Comparison of ENCODE assay signal across 8 cellular contexts in the genomic region with DNA sequence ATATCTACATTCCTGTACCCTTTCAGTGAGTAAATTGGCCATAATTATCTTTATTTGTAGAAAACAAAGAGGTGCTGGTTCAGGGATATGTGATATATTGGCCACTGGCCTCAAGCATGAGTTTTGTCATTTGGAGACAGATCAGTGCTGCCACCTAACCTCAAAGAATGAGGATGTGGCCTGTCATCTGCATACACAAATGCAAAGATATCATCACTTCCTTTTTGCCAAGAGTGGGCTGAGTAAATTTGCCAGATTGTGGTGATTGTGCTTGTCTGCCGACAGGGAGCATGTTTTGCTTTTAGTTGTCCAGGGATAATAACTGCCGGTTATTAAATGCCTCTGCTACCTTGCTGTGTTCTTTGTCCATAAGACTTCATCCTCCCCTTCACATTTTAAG. TPM values are rescaled to one million over a fixed set of nuclear protein-coding genes. Genes with fewer than 3 reads are reported as not detected.
DNase-seq lines count a peak whose midpoint lies in the region; ATAC-seq and TF ChIP-seq lines count a peak whose summit lies in the region.

No MANE protein-coding gene starts in this region.

- H3K4me1 Mint-ChIP-seq in CD14-positive monocyte: no peaks in the 10 kb centered on the region

- in situ Hi-C loops in ACHN (cut with HindIII; ENCODE audit: low pct_ligation_motif_present, low pct_unique_long_range_greater_than_20kb, low sequenced_read_pairs): no loop called here

- no peaks in the 10 kb centered on the region for H3K9me3 ChIP-seq in OCI-LY7 (ENCODE audit: low read length)

- CTCF ChIA-PET in OCI-LY7 (lab: Charles Lee; ENCODE audit: unreplicated experiment): no interaction called here

- no peaks in the 10 kb centered on the region for H4K20me1 ChIP-seq in OCI-LY7 (ENCODE audit: insufficient read depth, low read length)

- TF ChIP-seq CTCF in OCI-LY7 (conservative IDR thresholded peaks at IDR 0.05; ENCODE audit: low read length) (peak; percentile 52; the same call in 1 of the 2 replicates), CD14-positive monocyte (IDR thresholded peaks at IDR 0.05) (no peak)

- peaks cover 0 to 3% (median 3%) of the 10 kb centered on the region in 3 donors for H3K27me3 Mint-ChIP-seq in CD14-positive monocyte (ENCODE audit: low read depth in 3 of 3)

- no peak overlapping the region for H3K27ac Mint-ChIP-seq in CD14-positive monocyte

- ATAC-seq in sciatic nerve: no peak

- peaks cover 9% of the 10 kb centered on the region for H3K4me1 ChIP-seq in OCI-LY7 (ENCODE audit: insufficient read depth, low read length, poor library complexity, severe bottlenecking)

- no TSS peak for BruUV-seq in OCI-LY7 (replicated peaks; lab: Mats Ljungman, UMichigan)

- POLR2A ChIA-PET in OCI-LY7 (lab: Charles Lee): no interaction called here

- H3K36me3 ChIP-seq in OCI-LY7 (ENCODE audit: insufficient read depth, low read length): no peaks in the 10 kb centered on the region

- peaks cover 0 to 10% (median 3%) of the 10 kb centered on the region in 7 donors for H3K9me3 Mint-ChIP-seq in CD14-positive monocyte

- H3K36me3 Mint-ChIP-seq in CD14-positive monocyte: no peaks in the 10 kb centered on the region

- no peak overlapping the region for H3K4me3 Mint-ChIP-seq in CD14-positive monocyte

- no peak overlapping the region for H3K27ac ChIP-seq in OCI-LY7 (ENCODE audit: low read depth, low read length, poor library complexity, severe bottlenecking)

- no peak overlapping the region for H3K4me3 ChIP-seq in OCI-LY7 (ENCODE audit: low read depth, low read length, poor library complexity, severe bottlenecking)

- 0 out of 2 replicates have a peak overlapping the region, but pooled peaks have one; percentile 11 for H3K4me2 ChIP-seq in OCI-LY7 (ENCODE audit: low read length)

- no peaks in the 10 kb centered on the region for H3K9me2 ChIP-seq in OCI-LY7 (ENCODE audit: insufficient read depth, low read length)

- DNase-seq in EH (ENCODE audit: low read depth) (peak; percentile 78), HCEC 1CT (peak; percentile 77), OCI-LY7 (ENCODE audit: low spot score) (peak; percentile 41), germinal center (ENCODE audit: low spot score) (peak; percentile 45), ACHN (no peak), nucleus accumbens (lab: John Stamatoyannopoulos, UW) (no peak), sciatic nerve (ENCODE audit: low spot score) (no peak), CD14-positive monocyte (ENCODE audit: low spot score) (no peak)

- H3K79me2 ChIP-seq in OCI-LY7 (ENCODE audit: insufficient read depth, low read depth, low read length): no peaks in the 10 kb centered on the region

- 0 out of 2 replicates have a peak overlapping the region, but pooled peaks have one; percentile 15 for H2AFZ ChIP-seq in OCI-LY7 (ENCODE audit: low read length)

- intact Hi-C loops in OCI-LY7 (cut with micrococcal nuclease; ENCODE audit: unreplicated experiment): no loop called here
- intact Hi-C loops in sciatic nerve (cut with DNase I): no loop called here
- intact Hi-C loops in CD14-positive monocyte (cut with micrococcal nuclease): no loop called here

RNA-seq across cellular contexts. Expression of gene WASF3, which starts 44.2 kb away (rescaled TPM):
- total RNA-seq in OCI-LY7 (2014; rRNA removed; shearing (Covaris generic)): 0.19 and 0.26 TPM in 2 replicates
- 0.17 and 0.48 TPM in 2 replicates for total RNA-seq in OCI-LY7 (2022)
- 33.3 TPM for total RNA-seq in sciatic nerve
- not detected for polyA plus RNA-seq in CD14-positive monocyte

Comparison
In these comparisons a context has a peak if more than half of its experiments do, and no peak if none do; other contexts are left out.
1. DNase-seq: peak in EH (single experiment), HCEC 1CT (single experiment), OCI-LY7 (single experiment) and germinal center (single experiment); none in ACHN (single experiment), nucleus accumbens (0 of 56), sciatic nerve (single experiment) and CD14-positive monocyte (single experiment).
2. RNA of gene WASF3, which starts 44.2 kb away (total RNA-seq): 33.3 TPM in sciatic nerve (single experiment); 0.17 to 0.48 TPM in OCI-LY7; every median in the first group is over 10 times any median in the second.